In the genomic region with DNA sequence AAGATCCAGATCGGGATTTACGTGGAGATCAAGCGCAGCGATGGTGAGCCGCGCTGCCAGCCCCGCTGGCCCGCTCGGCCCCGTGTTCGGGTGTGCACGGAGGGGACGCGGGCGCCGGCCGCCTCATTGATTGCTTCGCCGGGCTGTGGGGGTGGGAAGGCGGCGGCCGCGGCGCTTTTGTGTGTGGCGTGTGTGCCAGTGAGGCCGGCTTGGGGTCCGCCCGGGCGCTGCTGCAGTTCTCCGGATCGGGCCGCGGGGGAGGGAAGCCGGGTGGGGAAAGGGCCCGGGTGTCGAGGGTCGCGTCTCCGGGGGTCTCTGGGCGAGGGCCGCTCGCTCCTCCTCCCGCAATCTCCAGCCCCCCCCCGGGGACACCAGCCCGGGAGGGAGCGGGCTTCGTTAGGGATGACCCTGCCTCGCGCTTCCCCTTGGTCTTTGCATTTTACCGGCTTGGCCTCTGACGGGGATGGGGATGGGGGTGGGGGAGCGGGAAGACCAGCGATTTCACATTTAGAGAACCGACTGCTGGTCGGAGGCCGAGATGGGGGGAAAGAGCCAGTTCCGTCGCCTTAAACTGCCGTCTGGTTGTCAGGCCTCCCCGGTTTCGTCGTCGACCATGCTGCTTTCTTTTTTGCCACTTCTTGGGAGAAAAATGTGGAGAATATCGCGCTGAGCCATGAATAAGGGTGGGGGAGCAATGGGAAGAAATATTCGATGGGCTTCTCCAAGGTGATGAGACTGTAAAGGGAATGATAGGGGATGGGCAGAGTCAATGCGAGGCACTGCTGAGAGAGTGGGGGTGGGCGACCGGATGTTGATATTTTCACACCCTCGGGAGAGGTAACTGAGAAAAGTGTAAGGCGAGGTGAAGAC, we compare ENCODE assay signal across 8 cellular contexts. TPM values are rescaled to one million over a fixed set of nuclear protein-coding genes. Genes with fewer than 3 reads are reported as not detected.
DNase-seq lines count a peak whose midpoint lies in the region; ATAC-seq and FAIRE-seq lines count a peak whose summit lies in the region.

No MANE protein-coding gene starts in this region.

- H3K9ac ChIP-seq in BLaER1 treated with 17β-estradiol and CSF1 and Interleukin-3, amounts not matched to agents 10 nM and 100 nM: peak overlapping the region; percentile 92 to 99 (median 97)

- peak overlapping the region; percentile 90 to 97 (median 94) for H3K4me3 ChIP-seq in BLaER1 treated with 17β-estradiol and CSF1 and Interleukin-3, amounts not matched to agents 10 nM and 100 nM

- H3K27ac ChIP-seq in BLaER1 treated with 17β-estradiol and CSF1 and Interleukin-3, amounts not matched to agents 10 nM and 100 nM: peak overlapping the region; percentile 81 to 98 (median 96)

- in situ Hi-C loops in SK-MEL-5 (cut with HindIII; ENCODE audit: low pct_unique_long_range_greater_than_20kb, low sequenced_read_pairs): no loop called here

- DNase-seq in SK-MEL-5 (ENCODE audit: low read depth, low spot score) (peak; percentile 44), left cardiac atrium (peak; percentile 70), posterior vena cava (ENCODE audit: low spot score) (peak; percentile 86), urothelium cell line (ENCODE audit: low spot score) (peak; percentile 48)
- DNase-seq in activated naive CD8-positive, alpha-beta T cell treated with anti-CD3 and anti-CD28 coated beads, Interleukin-2, amount 50 U/mL, for 16 hours (ENCODE audit: low read depth, low spot score): peak; percentile 26

- peak; percentile 23 for ATAC-seq in GM19324 (IDR thresholded peaks at IDR 0.05; ENCODE audit: low FRiP score, unreplicated experiment)
- ATAC-seq in HG03439 (IDR thresholded peaks at IDR 0.05; ENCODE audit: unreplicated experiment): peak; percentile 28
- peak; percentile 45 to 59 for ATAC-seq in left cardiac atrium

- FAIRE-seq in urothelium cell line (lab: Jason Lieb, UNC): no peak

- peaks cover 25 to 49% (median 46%) of the 10 kb centered on the region in 11 experiments; a peak in 21 of 22 replicates for H4K20me1 ChIP-seq in BLaER1 treated with 17β-estradiol and CSF1 and Interleukin-3, amounts not matched to agents 10 nM and 100 nM

- H3K36me3 ChIP-seq in BLaER1 treated with 17β-estradiol and CSF1 and Interleukin-3, amounts not matched to agents 10 nM and 100 nM: peaks cover 0 to 35% (median 27%) of the 10 kb centered on the region in 11 experiments; a peak in 14 of 22 replicates

- H3K4me1 ChIP-seq in BLaER1 treated with 17β-estradiol and CSF1 and Interleukin-3, amounts not matched to agents 10 nM and 100 nM: peaks cover 25 to 50% (median 37%) of the 10 kb centered on the region in 10 experiments

- H3K4me2 ChIP-seq in BLaER1 treated with 17β-estradiol and CSF1 and Interleukin-3, amounts not matched to agents 10 nM and 100 nM: peak overlapping the region; percentile 83 to 96 (median 89)

- no peaks in the 10 kb centered on the region for H3K27me3 ChIP-seq in BLaER1 treated with 17β-estradiol and CSF1 and Interleukin-3, amounts not matched to agents 10 nM and 100 nM

- no peaks in the 10 kb centered on the region for H3K9me3 ChIP-seq in BLaER1 treated with 17β-estradiol and CSF1 and Interleukin-3, amounts not matched to agents 10 nM and 100 nM (replicated peaks in 1 of 11)

- intact Hi-C loops in left cardiac atrium (cut with DNase I) (no loop called here), posterior vena cava (cut with DNase I) (no loop called here)

RNA-seq across cellular contexts. Expression of a gene that starts 0.7 kb away (rescaled TPM):
- 42.5 and 44.1 TPM in 2 replicates for total RNA-seq in SK-MEL-5 (2014; rRNA removed; shearing (Covaris generic))
- 28.1 and 38.5 TPM in 2 replicates for polyA plus RNA-seq in SK-MEL-5 (2015; cell fraction: cytosol; rRNA removed)
- polyA plus RNA-seq in SK-MEL-5 (2015; cell fraction: nucleus; rRNA removed): 16.1 and 28.2 TPM in 2 replicates
- total RNA-seq in left cardiac atrium: 10 to 100 TPM; 11.6 to 14.8 TPM
- total RNA-seq in posterior vena cava: 10 to 100 TPM; 32.3 to 40.2 TPM

Comparison
In these comparisons a context has a peak if more than half of its experiments do, and no peak if none do; other contexts are left out.
1. Peak in every context shown above with its lines: DNase-seq, ATAC-seq, H3K4me3 ChIP-seq and H3K27ac ChIP-seq.
2. DNase-seq: peak in every context shown above with its lines; median percentile 86 in posterior vena cava; 70 in left cardiac atrium; 48 in urothelium cell line; 44 in SK-MEL-5; 26 in activated naive CD8-positive, alpha-beta T cell treated with anti-CD3 and anti-CD28 coated beads, Interleukin-2, amount 50 U/mL, for 16 hours.